9 cellular contexts compared by ENCODE assay signal in genomic region chr7:25179325-25179724, GRCh38. TPM values are rescaled to one million over a fixed set of nuclear protein-coding genes. Genes with fewer than 3 reads are reported as not detected.
DNase-seq lines count a peak whose midpoint lies in the region; ATAC-seq and TF ChIP-seq lines count a peak whose summit lies in the region.
"Had no signal": no experiment of that assay in that cellular context is flagged by ENCODE, and none has a peak within 500 bp of the region (broad histone marks: within the 10 kb centered on the region; RNA-seq: fewer than 3 reads in every experiment).

No MANE protein-coding gene starts in this region.

- H3K36me3 ChIP-seq in HEK293 (ENCODE audit: control insufficient read depth in 2 of 2, insufficient read depth in 1 of 2, low read length in 2 of 2) (peaks cover 4 to 5% of the 10 kb centered on the region in 2 experiments; a peak in 2 of 3 replicates), iPS-20b (ENCODE audit: insufficient read depth, low read depth, low read length) (no peaks in the 10 kb centered on the region)

- peaks cover 19% of the 10 kb centered on the region for H3K27me3 ChIP-seq in iPS-20b (ENCODE audit: insufficient read depth, low read length)

- H3K36me3 Mint-ChIP-seq in activated T-helper 17 cell treated with anti-CD3 and anti-CD28 coated beads, Interleukin-2, amount 50 U/mL, for 72 hours (ENCODE audit: low read depth) = no peaks in the 10 kb centered on the region
- H3K36me3 Mint-ChIP-seq in stimulated activated naive B cell treated with anti-CD40 and anti-IgM and Interleukin-4, amounts not matched to agents 10 μg/mL and 1 μg/mL and 100 μg/mL, for 72 hours = peaks cover 0 to 22% of the 10 kb centered on the region in 2 donors

- no peaks in the 10 kb centered on the region for H3K4me1 Mint-ChIP-seq in activated T-helper 17 cell treated with anti-CD3 and anti-CD28 coated beads, Interleukin-2, amount 50 U/mL, for 72 hours
- peaks cover 12 to 23% of the 10 kb centered on the region in 2 donors for H3K4me1 Mint-ChIP-seq in stimulated activated naive B cell treated with anti-CD40 and anti-IgM and Interleukin-4, amounts not matched to agents 10 μg/mL and 1 μg/mL and 100 μg/mL, for 72 hours

- no peak for ATAC-seq in activated T-helper 17 cell treated with anti-CD3 and anti-CD28 coated beads, Interleukin-2, amount 50 U/mL, for 72 hours (replicated peaks)
- no peak for ATAC-seq in stimulated activated naive B cell treated with anti-CD40 and anti-IgM and Interleukin-4, amounts not matched to agents 10 μg/mL and 1 μg/mL and 100 μg/mL, for 72 hours (replicated peaks)
- no peak for ATAC-seq in HG02678 (IDR thresholded peaks at IDR 0.05; ENCODE audit: unreplicated experiment)

- H3K9me3 ChIP-seq in HEK293 (ENCODE audit: control insufficient read depth, insufficient read depth, low read depth, low read length) = no peaks in the 10 kb centered on the region
- H3K9me3 ChIP-seq in iPS-20b (ENCODE audit: insufficient read depth, low read depth, low read length) = no peaks in the 10 kb centered on the region

- H3K27ac ChIP-seq in HEK293 (ENCODE audit: extremely low read depth, low read depth, low read length) (no peak overlapping the region), iPS-20b (ENCODE audit: low read length) (no peak overlapping the region), RWPE1 (no peak overlapping the region)

- H3K4me1 ChIP-seq in HEK293 (ENCODE audit: control insufficient read depth, insufficient read depth, low read length) (0 out of 2 replicates have a peak, but pooled peaks cover 3% of the 10 kb centered on the region), iPS-20b (ENCODE audit: insufficient read depth, low read length) (peaks cover 6% of the 10 kb centered on the region; the same call in 1 of the 2 replicates)

- H3K9ac ChIP-seq in iPS-20b (ENCODE audit: low read depth, low read length) = peak overlapping the region; percentile 54; the same call in 1 of the 2 replicates

- H3K27me3 Mint-ChIP-seq in activated T-helper 17 cell treated with anti-CD3 and anti-CD28 coated beads, Interleukin-2, amount 50 U/mL, for 72 hours = no peaks in the 10 kb centered on the region
- peaks cover 5 to 8% of the 10 kb centered on the region in 2 donors for H3K27me3 Mint-ChIP-seq in stimulated activated naive B cell treated with anti-CD40 and anti-IgM and Interleukin-4, amounts not matched to agents 10 μg/mL and 1 μg/mL and 100 μg/mL, for 72 hours

- no peak for DNase-seq in stimulated activated naive B cell treated with anti-CD40 and anti-IgM and Interleukin-4, amounts not matched to agents 10 μg/mL and 1 μg/mL and 100 μg/mL, for 72 hours
- DNase-seq in NCI-H1436 (lab: John Stamatoyannopoulos, UW) = no peak
- no peak for DNase-seq in NCI-H524 treated with DMSO at 0.1 percent for 48 hours (lab: John Stamatoyannopoulos, UW)
- no peak for DNase-seq in RWPE1 (ENCODE audit: low spot score)

- CTCF ChIA-PET in HEK293 (lab: Yijun Ruan, JAX) (interaction anchor here (0.7 to 1.6 kb wide), 7 partner anchors 8 to 215 kb away, joined by 3 to 8 read pairs (median 4); no protein-coding TSS in a partner anchor), RWPE1 (lab: Yijun Ruan, JAX) (interaction anchor here (0.6 kb wide), 1 partner anchor 70 kb away, joined by 4 read pairs; no protein-coding TSS in a partner anchor)

- H3K9me3 Mint-ChIP-seq in activated T-helper 17 cell treated with anti-CD3 and anti-CD28 coated beads, Interleukin-2, amount 50 U/mL, for 72 hours = no peaks in the 10 kb centered on the region
- peaks cover 0 to 1% of the 10 kb centered on the region in 2 donors for H3K9me3 Mint-ChIP-seq in stimulated activated naive B cell treated with anti-CD40 and anti-IgM and Interleukin-4, amounts not matched to agents 10 μg/mL and 1 μg/mL and 100 μg/mL, for 72 hours

- TF ChIP-seq CTCF in HEK293 (tag by site-specific recombination; IDR thresholded peaks at IDR 0.05) (no peak), RWPE1 (conservative IDR thresholded peaks at IDR 0.05; ENCODE audit: low read depth) (no peak)

- POLR2A ChIA-PET in HEK293 (lab: Yijun Ruan, JAX) = interaction anchor here (0.6 to 2.1 kb wide), 2 partner anchors 14 to 54 kb away, joined by 5 to 34 read pairs; partner anchors contain the start of gene CYCS
- POLR2A ChIA-PET in RWPE1 (lab: Yijun Ruan, JAX; ENCODE audit: low non-redundant PET) = interaction anchor here (1.5 kb wide), 1 partner anchor 54 kb away, joined by 5 read pairs; the partner anchor contains the start of gene CYCS

- H3K27ac Mint-ChIP-seq in activated T-helper 17 cell treated with anti-CD3 and anti-CD28 coated beads, Interleukin-2, amount 50 U/mL, for 72 hours = peak overlapping the region; percentile 70
- H3K27ac Mint-ChIP-seq in stimulated activated naive B cell treated with anti-CD40 and anti-IgM and Interleukin-4, amounts not matched to agents 10 μg/mL and 1 μg/mL and 100 μg/mL, for 72 hours = peak overlapping the region; percentile 93

- H3K4me3 ChIP-seq in HEK293 (ENCODE audit: low read depth, low read length) = peak overlapping the region; percentile 80
- peak overlapping the region; percentile 76 for H3K4me3 ChIP-seq in iPS-20b (ENCODE audit: low read length)

- peak overlapping the region; percentile 81 for H3K4me3 Mint-ChIP-seq in activated T-helper 17 cell treated with anti-CD3 and anti-CD28 coated beads, Interleukin-2, amount 50 U/mL, for 72 hours
- H3K4me3 Mint-ChIP-seq in stimulated activated naive B cell treated with anti-CD40 and anti-IgM and Interleukin-4, amounts not matched to agents 10 μg/mL and 1 μg/mL and 100 μg/mL, for 72 hours = peak overlapping the region; percentile 94 to 97

TF ChIP-seq in HEK293, 187 proteins besides CTCF, POLR2A, EP300 and RAD21:
- TF ChIP-seq PRDM6 (tag by site-specific recombination; IDR thresholded peaks at IDR 0.05) (no peak), ZNF302 (tag by site-specific recombination; IDR thresholded peaks at IDR 0.05; ENCODE audit: low read depth) (no peak), ZFP69B (tag by site-specific recombination; IDR thresholded peaks at IDR 0.05) (no peak), ZSCAN5A (tag by site-specific recombination; IDR thresholded peaks at IDR 0.05) (no peak), ZNF791 (tag by site-specific recombination; IDR thresholded peaks at IDR 0.05) (no peak), ZNF571 (tag by site-specific recombination; IDR thresholded peaks at IDR 0.05) (no peak), ZSCAN4 (tag by site-specific recombination; IDR thresholded peaks at IDR 0.05) (no peak), ZNF677 (tag by site-specific recombination; IDR thresholded peaks at IDR 0.05) (no peak), SCRT2 (tag by site-specific recombination; IDR thresholded peaks at IDR 0.05) (no peak)
TF ChIP-seq in HEK293: peak in this region for 0.

RNA-seq across cellular contexts. Expression of gene NPVF, which starts 49.0 kb away (rescaled TPM):
- not detected for total RNA-seq in activated T-helper 17 cell treated with anti-CD3 and anti-CD28 coated beads, Interleukin-2, amount 50 U/mL, for 72 hours
- total RNA-seq: sciatic nerve had no signal

RNA-seq across cellular contexts. Expression of gene CYCS, which starts 54.3 kb away (rescaled TPM):
- 100 to 1,000 TPM; 105 to 234 TPM for total RNA-seq in activated T-helper 17 cell treated with anti-CD3 and anti-CD28 coated beads, Interleukin-2, amount 50 U/mL, for 72 hours
